16 cellular contexts compared by ENCODE assay signal in genomic region chr1:38662141-38662540, GRCh38.
DNase-seq lines count a peak whose midpoint lies in the region; ATAC-seq and TF ChIP-seq lines count a peak whose summit lies in the region.
"Had no signal": no experiment of that assay in that cellular context is flagged by ENCODE, and none has a peak within 500 bp of the region (broad histone marks: within the 10 kb centered on the region; RNA-seq: fewer than 3 reads in every experiment).

No MANE protein-coding gene starts in this region.

- H3K9me3 ChIP-seq in vagina: no peaks in the 10 kb centered on the region
- H3K9me3 ChIP-seq: HAP-1 had no signal

- intact Hi-C loops in vagina (cut with DNase I): no loop called here

- in situ Hi-C loops in ACHN (cut with HindIII; ENCODE audit: low pct_ligation_motif_present, low pct_unique_long_range_greater_than_20kb, low sequenced_read_pairs): no loop called here

- H3K4me3 ChIP-seq in coronary artery: no peak overlapping the region
- no peak overlapping the region for H3K4me3 ChIP-seq in vagina
- H3K4me3 ChIP-seq: BLaER1 treated with 17β-estradiol and CSF1 and Interleukin-3, amounts not matched to agents 10 nM and 100 nM; HAP-1 had no signal

- peak; percentile 86 for DNase-seq in DMS 273 (lab: John Stamatoyannopoulos, UW; ENCODE audit: unreplicated experiment)
- DNase-seq in DMS 273 treated with DMSO at 0.1 percent for 48 hours (lab: John Stamatoyannopoulos, UW): no peak
- DNase-seq in coronary artery (ENCODE audit: low spot score): peak; percentile 9
- DNase-seq in islet precursor cell: peak; percentile 9
- DNase-seq in putamen (ENCODE audit: low spot score): peak; percentile 20
- no peak for DNase-seq in ACHN
- DNase-seq in vagina (ENCODE audit: extremely low spot score in 2 of 2): no peak
- DNase-seq: AML-193; CD4-positive, CD25-positive, alpha-beta regulatory T cell; DMS153; DMS79 treated with DMSO at 0.1 percent for 48 hours; EL had no signal

- TF ChIP-seq CTCF in coronary artery (IDR thresholded peaks at IDR 0.05) (no peak), vagina (IDR thresholded peaks at IDR 0.05) (no peak)

- no peaks in the 10 kb centered on the region for H3K4me1 ChIP-seq in vagina
- H3K4me1 ChIP-seq: BLaER1 treated with 17β-estradiol and CSF1 and Interleukin-3, amounts not matched to agents 10 nM and 100 nM had no signal

- H3K27ac ChIP-seq in coronary artery: no peak overlapping the region
- no peak overlapping the region for H3K27ac ChIP-seq in vagina
- H3K27ac ChIP-seq: 22Rv1; BLaER1 treated with 17β-estradiol and CSF1 and Interleukin-3, amounts not matched to agents 10 nM and 100 nM had no signal

- H3K27me3 ChIP-seq in vagina: no peaks in the 10 kb centered on the region
- H3K27me3 ChIP-seq: BLaER1 treated with 17β-estradiol and CSF1 and Interleukin-3, amounts not matched to agents 10 nM and 100 nM had no signal

- no peak for ATAC-seq in GM19467 (IDR thresholded peaks at IDR 0.05; ENCODE audit: unreplicated experiment)

- no peak for TF ChIP-seq POLR2A in vagina (IDR thresholded peaks at IDR 0.05)

- no peaks in the 10 kb centered on the region for H3K36me3 ChIP-seq in vagina
- H3K36me3 ChIP-seq: BLaER1 treated with 17β-estradiol and CSF1 and Interleukin-3, amounts not matched to agents 10 nM and 100 nM; HAP-1 had no signal

Comparison
In these comparisons a context has a peak if more than half of its experiments do, and no peak if none do; other contexts are left out.
1. DNase-seq: peak in DMS 273 (single experiment), coronary artery (single experiment), islet precursor cell (single experiment) and putamen (single experiment); none in DMS 273 treated with DMSO at 0.1 percent for 48 hours (single experiment), ACHN (single experiment) and vagina (0 of 2).